ENCODE assay signal across 9 cellular contexts in the genomic region with DNA sequence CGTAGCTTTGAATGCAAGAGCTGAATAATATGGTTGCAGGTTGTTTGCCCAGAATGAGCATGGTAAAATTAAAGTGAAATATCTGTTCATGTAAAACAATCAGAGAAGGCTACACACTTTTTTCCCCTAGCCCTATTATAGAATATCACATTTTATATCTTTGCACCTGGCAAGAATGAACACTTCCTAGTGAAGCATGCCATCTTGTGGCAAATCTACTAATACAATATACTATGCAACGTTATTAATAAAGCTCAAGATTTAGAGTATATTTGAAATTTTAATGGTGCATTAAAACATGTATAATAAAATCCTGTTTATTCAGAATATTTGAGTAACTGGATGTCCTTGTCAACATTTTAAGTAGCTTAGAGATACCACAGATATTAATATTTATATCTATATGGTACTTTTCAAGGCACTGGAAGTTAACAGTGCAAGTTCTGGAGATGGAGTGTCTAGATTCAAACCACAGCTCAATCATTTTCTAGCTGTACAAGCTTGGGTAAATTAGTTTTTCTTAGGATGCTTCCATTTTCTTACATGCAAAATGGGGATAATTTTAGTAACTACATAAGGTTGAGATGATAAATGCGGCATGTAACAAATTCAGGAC.
DNase-seq lines count a peak whose midpoint lies in the region; ATAC-seq and TF ChIP-seq lines count a peak whose summit lies in the region.
"Had no signal": no experiment of that assay in that cellular context is flagged by ENCODE, and none has a peak within 500 bp of the region (broad histone marks: within the 10 kb centered on the region; RNA-seq: fewer than 3 reads in every experiment).

No MANE protein-coding gene starts in this region.

- H3K9me3 Mint-ChIP-seq in glutamatergic neuron (ENCODE audit: unreplicated experiment), result no peaks in the 10 kb centered on the region

- peaks cover 3% of the 10 kb centered on the region for H3K4me1 Mint-ChIP-seq in glutamatergic neuron (ENCODE audit: low read depth, unreplicated experiment)

- no peak overlapping the region for H3K4me2 ChIP-seq in IMR-90 (ENCODE audit: low read depth, low read length)

- H3K36me3 Mint-ChIP-seq in glutamatergic neuron (ENCODE audit: unreplicated experiment), result no peaks in the 10 kb centered on the region

- H3K9me1 ChIP-seq in IMR-90 (ENCODE audit: insufficient read depth, low read length), result no peaks in the 10 kb centered on the region

- no peak overlapping the region for H2BK120ac ChIP-seq in IMR-90 (ENCODE audit: low read depth, low read length)

- H3K4ac ChIP-seq in IMR-90 (ENCODE audit: low read depth, low read length), result no peak overlapping the region

- no peaks in the 10 kb centered on the region for H3K36me3 ChIP-seq in IMR-90 (ENCODE audit: control insufficient read depth, insufficient read depth, low read length)
- no peaks in the 10 kb centered on the region for H3K36me3 ChIP-seq in RWPE2 (ENCODE audit: low read depth)

- no peak overlapping the region for H3K4me3 Mint-ChIP-seq in glutamatergic neuron (ENCODE audit: unreplicated experiment)

- POLR2A ChIA-PET in AG04449 (lab: Yijun Ruan, JAX), result no interaction called here
- POLR2A ChIA-PET in IMR-90 (lab: Charles Lee; ENCODE audit: unreplicated experiment), result no interaction called here

- CTCF ChIA-PET in AG04449 (lab: Yijun Ruan, JAX), result interaction anchor here (0.6 to 7.2 kb wide), 35 partner anchors 9 to 1909 kb away, joined by 3 to 130 read pairs (median 4); partner anchors contain the start of gene SEMA3D
- CTCF ChIA-PET in IMR-90 (lab: Yijun Ruan, JAX), result interaction anchor here (0.7 to 1.6 kb wide), 10 partner anchors 9 to 799 kb away, joined by 3 to 9 read pairs (median 5); no protein-coding TSS in a partner anchor

- H3K23ac ChIP-seq in IMR-90 (ENCODE audit: low read depth, low read length), result no peak overlapping the region

- H4K91ac ChIP-seq in IMR-90 (ENCODE audit: insufficient read depth, low read depth, low read length), result no peak overlapping the region

- no peaks in the 10 kb centered on the region for H3K27me3 ChIP-seq in IMR-90 (ENCODE audit: control insufficient read depth, insufficient read depth, low read length)
- no peaks in the 10 kb centered on the region for H3K27me3 ChIP-seq in RWPE2 (ENCODE audit: insufficient read depth, poor library complexity, severe bottlenecking)

- 0 out of 2 replicates have a peak, but pooled peaks have one; percentile 57 for ATAC-seq in IMR-90 (ENCODE audit: low read depth)
- ATAC-seq in RWPE2 (ENCODE audit: low read depth), result peak; percentile 48; the same call in 1 of the 3 replicates
- ATAC-seq in activated CD4-positive, CD25-positive, alpha-beta regulatory T cell treated with anti-CD3 and anti-CD28 coated beads, Interleukin-2, amount 50 U/mL, for 24 hours, result no peak
- no peak for ATAC-seq in HG02642 (IDR thresholded peaks at IDR 0.05; ENCODE audit: poor library complexity, unreplicated experiment)
- no peak for ATAC-seq in HG02973 (IDR thresholded peaks at IDR 0.05; ENCODE audit: unreplicated experiment)

- no peaks in the 10 kb centered on the region for H3K27me3 Mint-ChIP-seq in glutamatergic neuron (ENCODE audit: unreplicated experiment)

- TF ChIP-seq CTCF in AG04449 (IDR thresholded peaks at IDR 0.05; ENCODE audit: insufficient read depth, low read length, missing control alignments) (peak; percentile 17), IMR-90 (conservative IDR thresholded peaks at IDR 0.05; ENCODE audit: low read depth, low read length) (peak; percentile 52), RWPE2 (IDR thresholded peaks at IDR 0.05; ENCODE audit: poor library complexity, severe bottlenecking) (peak; percentile 50), glutamatergic neuron (IDR thresholded peaks at IDR 0.05; ENCODE audit: partially characterized antibody, unreplicated experiment) (no peak)

- no peak overlapping the region for H3K9ac ChIP-seq in IMR-90 (ENCODE audit: low read depth, low read length)

- dilution Hi-C loops in IMR-90 (cut with HindIII; ENCODE audit: low sequenced_read_pairs, unreplicated experiment), result no loop called here

- H3K56ac ChIP-seq in IMR-90 (ENCODE audit: extremely low read depth, insufficient read depth, low read length), result no peak overlapping the region

- no peaks in the 10 kb centered on the region for H3K9me3 ChIP-seq in IMR-90 (ENCODE audit: control insufficient read depth, insufficient read depth, low read length)
- H3K9me3 ChIP-seq in RWPE2 (ENCODE audit: severe bottlenecking), result no peaks in the 10 kb centered on the region

- no peak overlapping the region for H2AK9ac ChIP-seq in IMR-90 (replicated peaks; ENCODE audit: low read depth, low read length, poor library complexity)

- no CpG with 5 or more reads among the region's 3 CpGs for WGBS in IMR-90 (ENCODE audit: extremely low coverage in 2 of 2, insufficient read length in 1 of 2), 2 experiments

- H2BK5ac ChIP-seq in IMR-90 (ENCODE audit: low read depth, low read length, poor library complexity, severe bottlenecking), result no peak overlapping the region

- no peak overlapping the region for H3K14ac ChIP-seq in IMR-90 (replicated peaks; ENCODE audit: low read depth, low read length)

- no peak overlapping the region for H2AFZ ChIP-seq in IMR-90 (replicated peaks; ENCODE audit: low read length, poor library complexity)

- peak overlapping the region; percentile 90 for H3K27ac Mint-ChIP-seq in glutamatergic neuron (ENCODE audit: unreplicated experiment)

- no peak overlapping the region for H3K18ac ChIP-seq in IMR-90 (ENCODE audit: low read depth, low read length)

- no peak overlapping the region for H2AK5ac ChIP-seq in IMR-90 (ENCODE audit: low read depth, low read length)

- H2BK20ac ChIP-seq in IMR-90 (ENCODE audit: low read depth, low read length), result no peak overlapping the region

- TF ChIP-seq RAD21 in IMR-90 (IDR thresholded peaks at IDR 0.05; ENCODE audit: low read length), result peak; percentile 62

- H3K4me1 ChIP-seq in IMR-90 (ENCODE audit: control insufficient read depth, insufficient read depth, low read length), result no peaks in the 10 kb centered on the region
- H3K4me1 ChIP-seq in RWPE2 (ENCODE audit: insufficient read depth, poor library complexity, severe bottlenecking), result no peaks in the 10 kb centered on the region

- no peak overlapping the region for H4K5ac ChIP-seq in IMR-90 (ENCODE audit: low read depth, low read length)

- H3K27ac ChIP-seq in IMR-90 (ENCODE audit: insufficient read depth, low read length), result no peak overlapping the region
- H3K27ac ChIP-seq in RWPE2 (ENCODE audit: poor library complexity, severe bottlenecking), result no peak overlapping the region

- BruUV-seq in IMR-90 (replicated peaks; lab: Mats Ljungman, UMichigan), result no TSS peak

- DNase-seq in AG04449 (ENCODE audit: low read depth, low spot score), result no peak
- DNase-seq in IMR-90, result peak; percentile 11
- no peak for DNase-seq in RWPE2 (ENCODE audit: low spot score)
- no peak for DNase-seq in glutamatergic neuron
- DNase-seq in D341Med (ENCODE audit: low spot score), result no peak
- DNase-seq: T-helper 2 cell had no signal

- H4K8ac ChIP-seq in IMR-90 (ENCODE audit: low read depth in 2 of 2, low read length in 2 of 2), result no peak overlapping the region

- intact Hi-C loops in IMR-90 (cut with micrococcal nuclease), result loop anchor here (1.0 to 10.0 kb wide), 4 partner anchors 253 to 799 kb away; no protein-coding TSS in a partner anchor

- in situ Hi-C loops in IMR-90 (cut with MboI; ENCODE audit: low sequenced_read_pairs), result loop anchor here (25.0 kb wide), 1 partner anchor 1918 kb away; no protein-coding TSS in a partner anchor

- TF ChIP-seq POLR2A in IMR-90 (IDR thresholded peaks at IDR 0.05; ENCODE audit: low read depth, low read length), result no peak

- no peak overlapping the region for H3K4me3 ChIP-seq in AG04449 (ENCODE audit: low read depth, low read length)
- H3K4me3 ChIP-seq in IMR-90 (ENCODE audit: insufficient read depth, low read depth, low read length), result no peak overlapping the region
- H3K4me3 ChIP-seq in RWPE2 (ENCODE audit: severe bottlenecking), result no peak overlapping the region

- no peaks in the 10 kb centered on the region for H3K79me1 ChIP-seq in IMR-90 (ENCODE audit: low read depth in 1 of 2, low read length in 2 of 2)

- no peaks in the 10 kb centered on the region for H4K20me1 ChIP-seq in IMR-90 (ENCODE audit: insufficient read depth, low read length)

- H2BK15ac ChIP-seq in IMR-90 (ENCODE audit: low read depth, low read length), result no peak overlapping the region

TF ChIP-seq in IMR-90, 13 proteins besides CTCF, POLR2A, EP300 and RAD21:
- TF ChIP-seq, protein P1, sequence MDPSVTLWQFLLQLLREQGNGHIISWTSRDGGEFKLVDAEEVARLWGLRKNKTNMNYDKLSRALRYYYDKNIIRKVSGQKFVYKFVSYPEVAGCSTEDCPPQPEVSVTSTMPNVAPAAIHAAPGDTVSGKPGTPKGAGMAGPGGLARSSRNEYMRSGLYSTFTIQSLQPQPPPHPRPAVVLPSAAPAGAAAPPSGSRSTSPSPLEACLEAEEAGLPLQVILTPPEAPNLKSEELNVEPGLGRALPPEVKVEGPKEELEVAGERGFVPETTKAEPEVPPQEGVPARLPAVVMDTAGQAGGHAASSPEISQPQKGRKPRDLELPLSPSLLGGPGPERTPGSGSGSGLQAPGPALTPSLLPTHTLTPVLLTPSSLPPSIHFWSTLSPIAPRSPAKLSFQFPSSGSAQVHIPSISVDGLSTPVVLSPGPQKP (IDR thresholded peaks at IDR 0.05; ENCODE audit: borderline replicate concordance, low read depth, low read length), result no peak
- TF ChIP-seq BHLHE40 (IDR thresholded peaks at IDR 0.05; ENCODE audit: low read depth, low read length) (no peak), MAFK (IDR thresholded peaks at IDR 0.05; ENCODE audit: low read depth, low read length) (no peak), SMC3 (IDR thresholded peaks at IDR 0.05; ENCODE audit: low read depth, low read length) (peak; percentile 21; the same call in 1 of the 2 replicates), NFE2L2 (IDR thresholded peaks at IDR 0.05; ENCODE audit: low read depth, low read length) (no peak), CEBPB (IDR thresholded peaks at IDR 0.05; ENCODE audit: low read depth, low read length) (no peak)
- TF ChIP-seq, protein P2, sequence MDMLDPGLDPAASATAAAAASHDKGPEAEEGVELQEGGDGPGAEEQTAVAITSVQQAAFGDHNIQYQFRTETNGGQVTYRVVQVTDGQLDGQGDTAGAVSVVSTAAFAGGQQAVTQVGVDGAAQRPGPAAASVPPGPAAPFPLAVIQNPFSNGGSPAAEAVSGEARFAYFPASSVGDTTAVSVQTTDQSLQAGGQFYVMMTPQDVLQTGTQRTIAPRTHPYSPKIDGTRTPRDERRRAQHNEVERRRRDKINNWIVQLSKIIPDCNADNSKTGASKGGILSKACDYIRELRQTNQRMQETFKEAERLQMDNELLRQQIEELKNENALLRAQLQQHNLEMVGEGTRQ (IDR thresholded peaks at IDR 0.05; ENCODE audit: low read depth, low read length), result no peak
TF ChIP-seq in IMR-90: peak in this region for 1.

Comparison
In these comparisons a context has a peak if more than half of its experiments do, and no peak if none do; other contexts are left out.
1. ATAC-seq: peak in IMR-90 (single experiment) and RWPE2 (single experiment); none in activated CD4-positive, CD25-positive, alpha-beta regulatory T cell treated with anti-CD3 and anti-CD28 coated beads, Interleukin-2, amount 50 U/mL, for 24 hours (0 of 2), HG02642 (single experiment) and HG02973 (single experiment).